In the genomic region with DNA sequence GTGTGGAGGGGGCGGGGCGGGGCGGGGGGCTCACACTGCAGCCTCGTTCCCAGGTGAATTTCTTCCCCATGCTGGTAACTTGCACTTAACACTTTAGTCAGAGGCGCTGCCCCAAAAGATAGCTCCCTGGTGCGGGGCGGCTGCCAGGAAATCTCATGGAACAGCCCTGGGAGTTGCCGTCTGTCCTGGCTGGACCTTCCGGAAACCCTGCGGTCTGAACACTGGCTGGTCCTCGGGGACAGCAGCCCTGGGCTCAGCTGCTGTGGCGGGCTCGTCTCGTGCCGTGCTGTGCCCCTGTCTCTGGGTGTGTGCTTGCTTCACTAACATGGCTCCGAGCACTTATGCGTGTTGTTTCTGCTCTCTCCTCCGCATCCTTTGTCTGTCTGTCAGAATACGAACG, we compare ENCODE assay signal across 14 cellular contexts. TPM values are rescaled to one million over a fixed set of nuclear protein-coding genes. Genes with fewer than 3 reads are reported as not detected.
A peak's percentile ranks its signal among the peaks of the same experiment; 100 is the strongest.
DNase-seq lines count a peak whose midpoint lies in the region; ATAC-seq and TF ChIP-seq lines count a peak whose summit lies in the region.
"Had no signal": no experiment of that assay in that cellular context is flagged by ENCODE, and none has a peak within 500 bp of the region (broad histone marks: within the 10 kb centered on the region; RNA-seq: fewer than 3 reads in every experiment).

No MANE protein-coding gene starts in this region.

- H3K9ac ChIP-seq in H9 (ENCODE audit: extremely low read depth, insufficient read length, low read length) = no peak overlapping the region

- H4K91ac ChIP-seq in H9 (ENCODE audit: insufficient read length, low read depth, low read length) = no peak overlapping the region

- WGBS in H9 (ENCODE audit: extremely low coverage, insufficient read length, low lambda C conversion rate) = no CpG with 5 or more reads among the region's 20 CpGs
- WGBS in psoas muscle, 3 donors = 27 to 38% (median 28%) methylated on average over 20 of the region's 20 CpGs

- H3K9me3 ChIP-seq in H9 (ENCODE audit: control insufficient read depth, low read depth, low read length) (no peaks in the 10 kb centered on the region), psoas muscle (no peaks in the 10 kb centered on the region)
- H3K9me3 ChIP-seq: breast epithelium had no signal

- H3K4me1 ChIP-seq in H9 (ENCODE audit: insufficient read depth, low read length) (peaks cover 5% of the 10 kb centered on the region; the same call in 1 of the 2 replicates), psoas muscle (peaks cover 87% of the 10 kb centered on the region)

- H3K79me1 ChIP-seq in H9 (ENCODE audit: insufficient read depth, low read depth, low read length, poor library complexity, severe bottlenecking) = peaks cover 3% of the 10 kb centered on the region

- peak overlapping the region; percentile 70 for H3K4me3 ChIP-seq in psoas muscle
- H3K4me3 ChIP-seq: lung had no signal

- CTCF ChIA-PET in T-cell (lab: Charles Lee) = no interaction called here

- no peak overlapping the region for H4K8ac ChIP-seq in H9 (replicated peaks; ENCODE audit: insufficient read length, low read depth, low read length)

- H3K27me3 Mint-ChIP-seq in H9 (ENCODE audit: low read depth) = no peaks in the 10 kb centered on the region
- no peaks in the 10 kb centered on the region for H3K27me3 Mint-ChIP-seq in T-cell

- no peak overlapping the region for H3K56ac ChIP-seq in H9 (ENCODE audit: insufficient read length, low read depth, low read length)

- peaks cover 48 to 56% of the 10 kb centered on the region in 2 experiments for H3K4me1 Mint-ChIP-seq in H9
- H3K4me1 Mint-ChIP-seq in T-cell = peaks cover 48 to 73% (median 71%) of the 10 kb centered on the region in 3 donors

- no peak overlapping the region for H2AK5ac ChIP-seq in H9 (ENCODE audit: insufficient read length, low read length)

- peaks cover 7% of the 10 kb centered on the region; the same call in 1 of the 2 replicates for H3K79me2 ChIP-seq in H9 (ENCODE audit: insufficient read depth, low read length)

- H3K18ac ChIP-seq in H9 (ENCODE audit: insufficient read length, low read depth, low read length) = no peak overlapping the region

- no peak overlapping the region for H2BK5ac ChIP-seq in H9 (ENCODE audit: insufficient read length, low read length)

- no peak overlapping the region for H3K27ac ChIP-seq in H9 (ENCODE audit: insufficient read length, low read depth, low read length)
- H3K27ac ChIP-seq in psoas muscle = peak overlapping the region; percentile 97
- H3K27ac ChIP-seq in substantia nigra (ENCODE audit: low read depth, low read length, poor library complexity, severe bottlenecking) = no peak overlapping the region

- H3K9me3 Mint-ChIP-seq in H9 (no peaks in the 10 kb centered on the region), T-cell (no peaks in the 10 kb centered on the region)
- H3K9me3 Mint-ChIP-seq: T-helper 2 cell treated with Interferon-gamma antibody and Interleukin-4, amounts not matched to agents 5 μg/mL and 100 μg/mL, for 36 hours had no signal

- ATAC-seq in left cardiac atrium (peak in 1 of 2 donors; percentile 7), psoas muscle (peak in 3 of 4 donors; percentile 15 to 24 (median 20)), T-cell (replicated peaks in 1 of 4) (no peak)

- H3T11ph ChIP-seq in H9 (ENCODE audit: low read length) = no peak overlapping the region

- no peaks in the 10 kb centered on the region for H4K20me1 ChIP-seq in H9 (ENCODE audit: control insufficient read depth, insufficient read depth, insufficient read length)

- H3K14ac ChIP-seq in H9 (ENCODE audit: insufficient read depth, low read length) = no peak overlapping the region

- DNase-seq in H9 = peak; percentile 29
- peak; percentile 79 for DNase-seq in left cardiac atrium
- DNase-seq in psoas muscle = peak; percentile 70 to 86
- no peak for DNase-seq in 8988T
- DNase-seq in T-cell = no peak
- DNase-seq in substantia nigra (lab: John Stamatoyannopoulos, UW) = no peak
- DNase-seq: KBM-7; NCI-H1436; NCI-H526; RPMI8226; stimulated activated CD8-positive, alpha-beta memory T cell treated with anti-CD3 and anti-CD28 coated beads, Interleukin-4, amount 100 ng/mL, for 48 hours had no signal

- H2BK120ac ChIP-seq in H9 (ENCODE audit: low read depth, low read length, poor library complexity, severe bottlenecking) = no peak overlapping the region

- TF ChIP-seq CTCF in H9 (conservative IDR thresholded peaks at IDR 0.05) (no peak), psoas muscle (IDR thresholded peaks at IDR 0.05) (no peak)

- peaks cover 10% of the 10 kb centered on the region for H3K23me2 ChIP-seq in H9 (ENCODE audit: insufficient read length, low read depth, low read length, poor library complexity, severe bottlenecking)

- no peak overlapping the region for H3K4me2 ChIP-seq in H9 (ENCODE audit: insufficient read depth, insufficient read length, low read length)

- peaks cover 2 to 55% of the 10 kb centered on the region in 2 donors for H3K36me3 ChIP-seq in psoas muscle (ENCODE audit: insufficient read depth in 1 of 2, low read depth in 1 of 2)

- no peak overlapping the region for H2BK12ac ChIP-seq in H9 (ENCODE audit: insufficient read length, low read depth, low read length)

- H3K4ac ChIP-seq in H9 (ENCODE audit: low read depth, low read length) = no peak overlapping the region

- H3K36me3 Mint-ChIP-seq in H9 (ENCODE audit: insufficient read depth in 1 of 3, low read depth in 3 of 3) (peaks cover 22 to 52% (median 49%) of the 10 kb centered on the region in 3 experiments; a peak in 6 of 7 replicates), T-cell (peaks cover 28% of the 10 kb centered on the region)

- intact Hi-C loops in left cardiac atrium (cut with DNase I) = no loop called here
- intact Hi-C loops in psoas muscle (cut with DNase I) = loop anchor here in 1 of 2 donors (5.0 kb wide), 1 partner anchor 44 kb away; no protein-coding TSS in a partner anchor

- no peak overlapping the region for H4K5ac ChIP-seq in H9 (ENCODE audit: insufficient read length, low read depth, low read length)

- H3K4me3 Mint-ChIP-seq in H9 = no peak overlapping the region
- no peak overlapping the region for H3K4me3 Mint-ChIP-seq in T-cell
- H3K4me3 Mint-ChIP-seq: T-helper 2 cell treated with Interferon-gamma antibody and Interleukin-4, amounts not matched to agents 5 μg/mL and 100 μg/mL, for 36 hours had no signal

- peak overlapping the region in 2 of 3 experiments; percentile 54 to 81; a peak in 4 of 7 replicates for H3K27ac Mint-ChIP-seq in H9
- peak overlapping the region in 1 of 2 donors; percentile 79 for H3K27ac Mint-ChIP-seq in T-cell
- H3K27ac Mint-ChIP-seq: T-helper 2 cell treated with Interferon-gamma antibody and Interleukin-4, amounts not matched to agents 5 μg/mL and 100 μg/mL, for 36 hours had no signal

- no peaks in the 10 kb centered on the region for H3K27me3 ChIP-seq in H9 (ENCODE audit: insufficient read depth, low read length)
- H3K27me3 ChIP-seq in psoas muscle (ENCODE audit: insufficient read depth in 3 of 3, low read length in 2 of 3) = no peaks in the 10 kb centered on the region
- H3K27me3 ChIP-seq: breast epithelium had no signal

- H3K23ac ChIP-seq in H9 (ENCODE audit: insufficient read length, low read depth, low read length) = no peak overlapping the region

- no peak overlapping the region for H2BK20ac ChIP-seq in H9 (ENCODE audit: low read depth, low read length, poor library complexity, severe bottlenecking)

- H2AFZ ChIP-seq in H9 (ENCODE audit: low read length) = no peak overlapping the region

- POLR2A ChIA-PET in T-cell (lab: Charles Lee) = no interaction called here

- H2BK15ac ChIP-seq in H9 (ENCODE audit: low read depth, low read length) = no peak overlapping the region

RNA-seq across cellular contexts. Expression of gene PTGES2, which starts 25.8 kb away (rescaled TPM):
- total RNA-seq in H9 (2021) (60.4 and 63.9 TPM in 2 replicates), left cardiac atrium (100 to 1,000 TPM; 111 to 155 TPM), psoas muscle (100 to 1,000 TPM; 102 to 150 (median 116) TPM), T-cell (10 to 100 TPM; 60.2 to 91.7 (median 79.2) TPM)
- polyA plus RNA-seq in psoas muscle = 100 to 1,000 TPM in 2 of 3 donors, 10 to 100 TPM in 1; 61.2 to 134 (median 119) TPM

RNA-seq across cellular contexts. Expression of gene SLC25A25, which starts 33.7 kb away (rescaled TPM):
- total RNA-seq in H9 (2021) = 16.0 and 16.9 TPM in 2 replicates
- 10 to 100 TPM; 13.7 to 29.8 TPM for total RNA-seq in left cardiac atrium
- total RNA-seq in psoas muscle = 10 to 100 TPM in 2 of 4 donors, 1 to 10 TPM in 2; 3.6 to 50.3 (median 20.5) TPM
- polyA plus RNA-seq in psoas muscle = 10 to 100 TPM in 2 of 3 donors, 1 to 10 TPM in 1; 9.3 to 12.5 (median 10.6) TPM
- 10 to 100 TPM; 11.8 to 21.0 (median 17.3) TPM for total RNA-seq in T-cell

RNA-seq across cellular contexts. Expression of gene NAIF1, which starts 34.6 kb away (rescaled TPM):
- 6.3 TPM in 2 replicates for total RNA-seq in H9 (2021)
- total RNA-seq in left cardiac atrium = 1 to 10 TPM; 5.8 to 6.1 TPM
- 1 to 10 TPM; 5.9 to 8.7 (median 6.1) TPM for total RNA-seq in psoas muscle
- 1 to 10 TPM; 4.2 to 8.0 (median 7.8) TPM for polyA plus RNA-seq in psoas muscle
- total RNA-seq in T-cell = 10 to 100 TPM; 11.6 to 14.9 (median 13.8) TPM

RNA-seq across cellular contexts. Expression of gene LCN2, which starts 47.6 kb away (rescaled TPM):
- total RNA-seq in H9 (2021) = not detected in 2 replicates
- under 1 TPM in 1 of 2 donors, not detected in 1; 0.38 TPM for total RNA-seq in left cardiac atrium
- 1 to 10 TPM in 2 of 4 donors, under 1 TPM in 1, not detected in 1; 0.47 to 2.1 (median 1.4) TPM for total RNA-seq in psoas muscle
- polyA plus RNA-seq in psoas muscle = under 1 TPM; 0.08 to 0.90 (median 0.69) TPM
- not detected for total RNA-seq in T-cell

RNA-seq across cellular contexts. Expression of gene BBLN, which starts 58.4 kb away (rescaled TPM):
- total RNA-seq in H9 (2021) = 72.5 and 74.9 TPM in 2 replicates
- 10 to 100 TPM; 45.3 to 46.2 TPM for total RNA-seq in left cardiac atrium
- 10 to 100 TPM; 14.0 to 21.3 (median 17.8) TPM for total RNA-seq in psoas muscle
- 10 to 100 TPM; 23.1 to 36.2 (median 27.8) TPM for polyA plus RNA-seq in psoas muscle
- total RNA-seq in T-cell = 10 to 100 TPM; 50.0 to 85.9 (median 81.4) TPM

Comparison
In these comparisons a context has a peak if more than half of its experiments do, and no peak if none do; other contexts are left out.
1. DNase-seq: peak in H9 (single experiment), left cardiac atrium (single experiment) and psoas muscle (2 of 2); none in 8988T (single experiment), T-cell (0 of 34) and substantia nigra (0 of 49).
2. ATAC-seq: peak in psoas muscle (3 of 4); none in T-cell (0 of 4).